In the genomic region with DNA sequence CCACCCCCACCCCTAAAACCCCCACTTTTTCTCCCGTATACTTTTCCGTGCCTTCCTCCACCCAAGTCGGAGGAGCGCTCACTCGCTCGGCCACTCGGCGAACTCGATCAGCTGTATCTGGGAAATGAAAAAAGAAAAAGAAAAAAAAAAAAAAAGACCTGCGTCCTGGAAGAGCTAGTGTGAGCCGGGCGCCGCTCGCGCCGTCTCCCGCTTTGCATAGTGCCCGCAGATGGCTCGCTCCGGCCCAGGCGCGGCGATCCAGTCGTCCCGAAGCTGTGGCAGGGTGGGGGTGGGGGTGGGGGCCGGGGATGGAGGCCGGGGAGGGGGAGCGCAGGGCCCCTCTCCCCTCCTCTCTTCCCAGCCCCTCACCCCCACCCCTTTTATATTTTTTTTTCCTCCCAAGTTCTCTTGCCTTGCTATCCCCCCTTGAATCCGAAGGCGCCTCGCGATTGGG, we compare ENCODE assay signal across 8 cellular contexts. TPM values are rescaled to one million over a fixed set of nuclear protein-coding genes. Genes with fewer than 3 reads are reported as not detected.
DNase-seq lines count a peak whose midpoint lies in the region; ATAC-seq and TF ChIP-seq lines count a peak whose summit lies in the region.

No MANE protein-coding gene starts in this region.

- H3K4me1 Mint-ChIP-seq in type B pancreatic cell (ENCODE audit: unreplicated experiment), result peaks cover 30% of the 10 kb centered on the region

- H3K27me3 ChIP-seq in BLaER1, result peaks cover 48% of the 10 kb centered on the region
- peaks cover 60% of the 10 kb centered on the region for H3K27me3 ChIP-seq in brain microvascular endothelial cell (replicated peaks)
- no peaks in the 10 kb centered on the region for H3K27me3 ChIP-seq in right lobe of liver

- H3K9me3 Mint-ChIP-seq in type B pancreatic cell, result no peaks in the 10 kb centered on the region

- peaks cover 93% of the 10 kb centered on the region for H3K27me3 Mint-ChIP-seq in type B pancreatic cell

- H4K20me1 ChIP-seq in BLaER1, result no peaks in the 10 kb centered on the region

- H3K27ac Mint-ChIP-seq in type B pancreatic cell, result peak overlapping the region; percentile 96

- DNase-seq in Jurkat, Clone E6-1 (ENCODE audit: low read depth, low spot score), result no peak
- no peak for DNase-seq in brain microvascular endothelial cell
- DNase-seq in right lobe of liver, result no peak
- DNase-seq in type B pancreatic cell (ENCODE audit: extremely low spot score, unreplicated experiment), result no peak
- no peak for DNase-seq in GOT3 (lab: John Stamatoyannopoulos, UW)
- DNase-seq in iPS-NIHi11 (ENCODE audit: low spot score), result no peak

- 0% methylated on average over 28 of the region's 32 CpGs for WGBS in right lobe of liver (ENCODE audit: insufficient coverage, low coverage, low lambda C conversion rate, missing lambda C conversion rate)

- TF ChIP-seq POLR2A in right lobe of liver (IDR thresholded peaks at IDR 0.05), result no peak

- peaks cover 26% of the 10 kb centered on the region for H3K9me3 ChIP-seq in BLaER1
- no peaks in the 10 kb centered on the region for H3K9me3 ChIP-seq in right lobe of liver

- peak overlapping the region; percentile 71 for H3K4me2 ChIP-seq in BLaER1

- no peak for TF ChIP-seq CTCF in brain microvascular endothelial cell (IDR thresholded peaks at IDR 0.05; ENCODE audit: low read depth, low read length, missing control alignments)
- no peak for TF ChIP-seq CTCF in right lobe of liver (IDR thresholded peaks at IDR 0.05)
- TF ChIP-seq CTCF in type B pancreatic cell (conservative IDR thresholded peaks at IDR 0.05), result no peak

- H3K36me3 Mint-ChIP-seq in type B pancreatic cell, result no peaks in the 10 kb centered on the region

- H3K4me1 ChIP-seq in BLaER1 (peaks cover 14% of the 10 kb centered on the region), right lobe of liver (peaks cover 0 to 7% (median 0%) of the 10 kb centered on the region in 4 donors)

- intact Hi-C loops in right lobe of liver (cut with DNase I), result no loop called here

- H3K9ac ChIP-seq in BLaER1, result no peak overlapping the region

- in situ Hi-C loops in brain microvascular endothelial cell (cut with HindIII; ENCODE audit: low pct_ligation_motif_present, low sequenced_read_pairs), result no loop called here

- peak overlapping the region; percentile 98 for H3K4me3 Mint-ChIP-seq in type B pancreatic cell

- no peak overlapping the region for H3K27ac ChIP-seq in BLaER1
- H3K27ac ChIP-seq in brain microvascular endothelial cell, result no peak overlapping the region
- peak overlapping the region; percentile 90 to 98 (median 96) for H3K27ac ChIP-seq in right lobe of liver

- H3K4me3 ChIP-seq in BLaER1, result peak overlapping the region; percentile 68
- peak overlapping the region; percentile 68 for H3K4me3 ChIP-seq in Jurkat, Clone E6-1 (ENCODE audit: low read length)
- H3K4me3 ChIP-seq in brain microvascular endothelial cell (ENCODE audit: low read depth, low read length), result peak overlapping the region; percentile 61
- peak overlapping the region; percentile 60 to 75 (median 63) for H3K4me3 ChIP-seq in right lobe of liver

- peak; percentile 34 for ATAC-seq in GM19452 (IDR thresholded peaks at IDR 0.05; ENCODE audit: unreplicated experiment)
- ATAC-seq in right lobe of liver, result peak; percentile 6 to 8 (median 7)

- H3K36me3 ChIP-seq in BLaER1, result no peaks in the 10 kb centered on the region
- no peaks in the 10 kb centered on the region for H3K36me3 ChIP-seq in brain microvascular endothelial cell (replicated peaks)
- no peaks in the 10 kb centered on the region for H3K36me3 ChIP-seq in right lobe of liver

RNA-seq across cellular contexts. Expression of gene PROX1, which starts 0.3 kb away (rescaled TPM):
- 3.9 TPM for polyA plus RNA-seq in Jurkat, Clone E6-1 (2012; ENCODE audit: insufficient read depth, insufficient read length)
- 100 to 1,000 TPM in 4 of 6 experiments, 10 to 100 TPM in 2; 79.6 to 186 (median 164) TPM for total RNA-seq in right lobe of liver
- 23.9 and 32.9 TPM in 2 replicates for total RNA-seq in type B pancreatic cell (ENCODE audit: low replicate concordance)

Comparison
In these comparisons a context has a peak if more than half of its experiments do, and no peak if none do; other contexts are left out.
1. H3K27ac ChIP-seq: peak in right lobe of liver (3 of 3); none in BLaER1 (single experiment) and brain microvascular endothelial cell (single experiment).
2. Peak in every context shown above with its lines, with median percentiles within 50 percentile points of each other: H3K4me3 ChIP-seq.